13 cellular contexts compared by ENCODE assay signal in the genomic region with DNA sequence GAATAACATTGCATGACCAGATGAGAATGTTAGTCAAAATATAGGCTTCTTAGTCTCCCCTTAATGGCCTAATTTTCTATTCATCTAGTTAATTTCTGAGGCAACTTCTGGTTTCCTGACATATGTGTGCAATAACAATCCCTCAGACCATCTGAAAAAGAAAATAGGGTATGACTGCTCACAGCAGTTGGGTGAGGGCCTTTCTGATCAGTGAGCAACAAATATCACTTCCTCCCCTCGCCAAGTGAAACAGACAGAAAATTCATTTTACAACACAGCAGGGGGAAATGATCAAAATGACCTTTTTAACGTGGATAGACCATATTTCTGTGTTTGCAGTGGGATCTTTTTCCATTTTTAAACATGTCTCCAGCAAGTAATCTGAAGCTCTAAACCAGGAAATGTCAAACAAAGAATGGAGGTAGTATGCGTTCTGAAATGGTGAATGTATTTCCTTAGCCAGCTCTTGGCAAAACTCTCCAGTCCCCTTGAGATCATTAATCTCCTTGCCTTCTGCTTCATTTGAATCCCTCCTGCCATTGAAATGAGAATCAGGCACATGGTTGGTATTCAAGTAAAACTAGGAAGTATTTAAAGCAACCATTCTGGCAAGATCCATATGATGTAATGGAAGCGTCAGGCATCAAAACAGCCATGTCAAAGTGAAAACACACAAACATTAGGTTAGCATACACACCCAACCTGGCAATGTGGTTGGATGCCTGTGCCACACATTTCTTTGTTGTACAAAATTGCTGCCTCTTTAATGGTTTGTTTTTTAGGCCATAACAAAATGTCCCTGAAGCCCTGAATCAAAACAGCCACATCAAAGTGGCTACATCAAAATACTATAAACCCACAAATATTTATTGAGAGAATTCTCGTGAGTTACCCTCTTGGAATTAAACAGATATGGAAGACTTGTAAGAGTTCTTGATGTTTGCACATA.
A peak's percentile ranks its signal among the peaks of the same experiment; 100 is the strongest.
DNase-seq lines count a peak whose midpoint lies in the region; ATAC-seq, FAIRE-seq and TF ChIP-seq lines count a peak whose summit lies in the region.
"Had no signal": no experiment of that assay in that cellular context is flagged by ENCODE, and none has a peak within 500 bp of the region (broad histone marks: within the 10 kb centered on the region; RNA-seq: fewer than 3 reads in every experiment).

No MANE protein-coding gene starts in this region.

- H3K27ac ChIP-seq in BLaER1 treated with 17β-estradiol and CSF1 and Interleukin-3, amounts not matched to agents 10 nM and 100 nM = peak overlapping the region in 6 of 11 experiments; percentile 0 to 38 (median 18); a peak in 8 of 22 replicates
- H3K27ac ChIP-seq in endothelial cell of umbilical vein (ENCODE audit: insufficient read depth, low read depth, low read length) (no peak overlapping the region), neural progenitor cell (no peak overlapping the region)
- H3K27ac ChIP-seq: HL-60, upper lobe of left lung had no signal

- H3K27me3 ChIP-seq in BLaER1 treated with 17β-estradiol and CSF1 and Interleukin-3, amounts not matched to agents 10 nM and 100 nM = no peaks in the 10 kb centered on the region
- H3K27me3 ChIP-seq in endothelial cell of umbilical vein (ENCODE audit: control insufficient read depth in 2 of 2, insufficient read depth in 2 of 2, low read length in 2 of 2) (peaks cover 2 to 13% of the 10 kb centered on the region in 2 experiments), neural progenitor cell (no peaks in the 10 kb centered on the region)
- H3K27me3 ChIP-seq: upper lobe of left lung had no signal

- no peak for TF ChIP-seq CTCF in endothelial cell of umbilical vein (IDR thresholded peaks at IDR 0.05; ENCODE audit: extremely low read depth in 1 of 2, insufficient read depth in 1 of 2, low read depth in 1 of 2, low read length in 2 of 2)
- no peak for TF ChIP-seq CTCF in WTC11 (IDR thresholded peaks at IDR 0.05)
- TF ChIP-seq CTCF in neural progenitor cell (IDR thresholded peaks at IDR 0.05) = no peak

- dilution Hi-C loops in endothelial cell of umbilical vein (cut with MboI; ENCODE audit: extremely low pct_ligation_motif_present, low sequenced_read_pairs) = no loop called here

- no peaks in the 10 kb centered on the region for H3K36me3 ChIP-seq in BLaER1 treated with 17β-estradiol and CSF1 and Interleukin-3, amounts not matched to agents 10 nM and 100 nM
- no peaks in the 10 kb centered on the region for H3K36me3 ChIP-seq in endothelial cell of umbilical vein (ENCODE audit: control insufficient read depth in 2 of 2, extremely low read depth in 1 of 2, insufficient read depth in 2 of 2, low read length in 2 of 2)
- H3K36me3 ChIP-seq in neural progenitor cell = no peaks in the 10 kb centered on the region
- H3K36me3 ChIP-seq: upper lobe of left lung had no signal

- ATAC-seq in GM19324 (IDR thresholded peaks at IDR 0.05; ENCODE audit: low FRiP score, unreplicated experiment) (peak; percentile 49), WTC11 (no peak), HG03045 (IDR thresholded peaks at IDR 0.05; ENCODE audit: unreplicated experiment) (no peak)
- ATAC-seq: GM23338 had no signal

- H3K4me3 ChIP-seq in BLaER1 treated with 17β-estradiol and CSF1 and Interleukin-3, amounts not matched to agents 10 nM and 100 nM = no peak overlapping the region
- H3K4me3 ChIP-seq in endothelial cell of umbilical vein (replicated peaks in 1 of 3; ENCODE audit: insufficient read depth in 1 of 3, low read depth in 1 of 3, low read length in 3 of 3) (no peak overlapping the region), neural progenitor cell (no peak overlapping the region)
- H3K4me3 ChIP-seq: GM23338, upper lobe of left lung had no signal

- H3K9me3 Mint-ChIP-seq in WTC11 (no peaks in the 10 kb centered on the region), neural progenitor cell (no peaks in the 10 kb centered on the region)
- H3K9me3 Mint-ChIP-seq: GM23338 had no signal

- TF ChIP-seq POLR2A in endothelial cell of umbilical vein (IDR thresholded peaks at IDR 0.05; ENCODE audit: low read depth, low read length) = no peak

- H3K9me3 ChIP-seq in BLaER1 treated with 17β-estradiol and CSF1 and Interleukin-3, amounts not matched to agents 10 nM and 100 nM (replicated peaks in 1 of 11) = no peaks in the 10 kb centered on the region
- H3K9me3 ChIP-seq in endothelial cell of umbilical vein (replicated peaks; ENCODE audit: control insufficient read depth, insufficient read depth, low read length) (no peaks in the 10 kb centered on the region), neural progenitor cell (ENCODE audit: low read depth) (no peaks in the 10 kb centered on the region)
- H3K9me3 ChIP-seq: upper lobe of left lung had no signal

- H3K79me2 ChIP-seq in endothelial cell of umbilical vein (ENCODE audit: control insufficient read depth, insufficient read depth, low read length) (no peaks in the 10 kb centered on the region), neural progenitor cell (ENCODE audit: low read depth) (no peaks in the 10 kb centered on the region)

- H3K27me3 Mint-ChIP-seq in WTC11 (ENCODE audit: low read depth) = peaks cover 13% of the 10 kb centered on the region
- no peaks in the 10 kb centered on the region for H3K27me3 Mint-ChIP-seq in neural progenitor cell (ENCODE audit: insufficient read depth, low read depth)

- H3K27ac Mint-ChIP-seq in WTC11 = no peak overlapping the region
- H3K27ac Mint-ChIP-seq in neural progenitor cell = no peak overlapping the region
- H3K27ac Mint-ChIP-seq: GM23338 had no signal

- no peaks in the 10 kb centered on the region for H3F3A ChIP-seq in neural progenitor cell (ENCODE audit: low read depth)

- no peaks in the 10 kb centered on the region for H3K9me1 ChIP-seq in endothelial cell of umbilical vein (replicated peaks; ENCODE audit: control insufficient read depth, extremely low read depth, insufficient read depth, low read length)

- DNase-seq in NCI-H446 (lab: John Stamatoyannopoulos, UW) (peak; percentile 68 to 89), endothelial cell of umbilical vein (ENCODE audit: low read depth, low spot score) (peak; percentile 27), WTC11 (ENCODE audit: low spot score) (no peak), neural progenitor cell (ENCODE audit: low spot score) (no peak), NCI-H2029 (lab: John Stamatoyannopoulos, UW) (no peak)
- DNase-seq: NCI-H1092, upper lobe of left lung had no signal

- H3K9ac ChIP-seq in BLaER1 treated with 17β-estradiol and CSF1 and Interleukin-3, amounts not matched to agents 10 nM and 100 nM = no peak overlapping the region
- H3K9ac ChIP-seq in endothelial cell of umbilical vein (replicated peaks; ENCODE audit: extremely low read depth, insufficient read depth, low read length) = no peak overlapping the region
- H3K9ac ChIP-seq in neural progenitor cell = no peak overlapping the region

- BruUV-seq in endothelial cell of umbilical vein (replicated peaks; lab: Mats Ljungman, UMichigan) = no TSS peak

- H3K4me3 Mint-ChIP-seq in WTC11 = no peak overlapping the region
- H3K4me3 Mint-ChIP-seq in neural progenitor cell = no peak overlapping the region
- H3K4me3 Mint-ChIP-seq: GM23338 had no signal

- H2AFZ ChIP-seq in endothelial cell of umbilical vein (ENCODE audit: low read depth, low read length) (no peak overlapping the region), neural progenitor cell (replicated peaks) (no peak overlapping the region)
- H2AFZ ChIP-seq: GM23338 had no signal

- peak overlapping the region; percentile 1 to 54 (median 27); a peak in 20 of 22 replicates for H3K4me2 ChIP-seq in BLaER1 treated with 17β-estradiol and CSF1 and Interleukin-3, amounts not matched to agents 10 nM and 100 nM
- H3K4me2 ChIP-seq in endothelial cell of umbilical vein (ENCODE audit: insufficient read depth, low read length) = no peak overlapping the region
- H3K4me2 ChIP-seq in neural progenitor cell = no peak overlapping the region
- H3K4me2 ChIP-seq: GM23338 had no signal

- intact Hi-C loops in endothelial cell of umbilical vein (cut with micrococcal nuclease) = no loop called here

- H3K4me1 ChIP-seq in BLaER1 treated with 17β-estradiol and CSF1 and Interleukin-3, amounts not matched to agents 10 nM and 100 nM = peaks cover 14 to 41% (median 24%) of the 10 kb centered on the region in 10 experiments; a peak in 18 of 20 replicates
- H3K4me1 ChIP-seq in endothelial cell of umbilical vein (ENCODE audit: control insufficient read depth, extremely low read depth, insufficient read depth, low read length) = no peaks in the 10 kb centered on the region
- no peaks in the 10 kb centered on the region for H3K4me1 ChIP-seq in neural progenitor cell
- H3K4me1 ChIP-seq: upper lobe of left lung had no signal

- POLR2A ChIA-PET in endothelial cell of umbilical vein (lab: Charles Lee) = no interaction called here
- POLR2A ChIA-PET in WTC11 (lab: Charles Lee) = no interaction called here

- CTCF ChIA-PET in endothelial cell of umbilical vein (lab: Charles Lee) = interaction anchor here (1.0 to 1.2 kb wide), 2 partner anchors 10 to 11 kb away, joined by 3 to 4 read pairs; no protein-coding TSS in a partner anchor
- CTCF ChIA-PET in WTC11 (lab: Charles Lee) = interaction anchor here (1.6 kb wide), 1 partner anchor 14 kb away, joined by 7 read pairs; no protein-coding TSS in a partner anchor

- H3K36me3 Mint-ChIP-seq in WTC11 (no peaks in the 10 kb centered on the region), neural progenitor cell (no peaks in the 10 kb centered on the region)

- FAIRE-seq in endothelial cell of umbilical vein (lab: Jason Lieb, UNC) = peak; percentile 50
- FAIRE-seq: bronchial epithelial cell had no signal

- no peaks in the 10 kb centered on the region for H4K20me1 ChIP-seq in BLaER1 treated with 17β-estradiol and CSF1 and Interleukin-3, amounts not matched to agents 10 nM and 100 nM
- no peaks in the 10 kb centered on the region for H4K20me1 ChIP-seq in endothelial cell of umbilical vein (replicated peaks; ENCODE audit: control insufficient read depth, extremely low read depth, insufficient read depth, low read length)
- no peaks in the 10 kb centered on the region for H4K20me1 ChIP-seq in neural progenitor cell (ENCODE audit: low read depth)

- H3K4me1 Mint-ChIP-seq in WTC11 (peaks cover 33% of the 10 kb centered on the region), neural progenitor cell (peaks cover 38% of the 10 kb centered on the region)

TF ChIP-seq in endothelial cell of umbilical vein, 7 proteins besides CTCF, POLR2A, EP300 and RAD21 (continues in another document):
- TF ChIP-seq, protein P1, sequence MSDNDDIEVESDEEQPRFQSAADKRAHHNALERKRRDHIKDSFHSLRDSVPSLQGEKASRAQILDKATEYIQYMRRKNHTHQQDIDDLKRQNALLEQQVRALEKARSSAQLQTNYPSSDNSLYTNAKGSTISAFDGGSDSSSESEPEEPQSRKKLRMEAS (IDR thresholded peaks at IDR 0.05; ENCODE audit: insufficient read depth, insufficient read length) = no peak
- TF ChIP-seq POLR2AphosphoS5 (IDR thresholded peaks at IDR 0.05; ENCODE audit: insufficient read depth, low read depth, low read length) = no peak

TF ChIP-seq in WTC11, 78 proteins besides CTCF, POLR2A, EP300 and RAD21 (continues in another document):
- no peak for TF ChIP-seq ETV6 (CRISPR knock-in tag; IDR thresholded peaks at IDR 0.05)
- no peak for TF ChIP-seq GTF2I (CRISPR knock-in tag; conservative IDR thresholded peaks at IDR 0.05)
- TF ChIP-seq ZNF671 (CRISPR knock-in tag; IDR thresholded peaks at IDR 0.05) = no peak
- TF ChIP-seq GABPB1 (CRISPR knock-in tag; IDR thresholded peaks at IDR 0.05) = no peak
- TF ChIP-seq NR3C1 (CRISPR knock-in tag; conservative IDR thresholded peaks at IDR 0.05; ENCODE audit: low read depth) = no peak

Comparison
In these comparisons a context has a peak if more than half of its experiments do, and no peak if none do; other contexts are left out.
1. H3K27ac ChIP-seq: peak in BLaER1 treated with 17β-estradiol and CSF1 and Interleukin-3, amounts not matched to agents 10 nM and 100 nM (6 of 11); none in endothelial cell of umbilical vein (single experiment) and neural progenitor cell (single experiment).
2. H3K4me2 ChIP-seq: peak in BLaER1 treated with 17β-estradiol and CSF1 and Interleukin-3, amounts not matched to agents 10 nM and 100 nM (11 of 11); none in endothelial cell of umbilical vein (single experiment) and neural progenitor cell (single experiment).
3. DNase-seq: peak in NCI-H446 (2 of 2) and endothelial cell of umbilical vein (single experiment); none in WTC11 (single experiment), neural progenitor cell (single experiment) and NCI-H2029 (single experiment).